In genomic region chr11:67374571-67375276, GRCh38 we compare ENCODE assay signal across 8 cellular contexts. TPM values are rescaled to one million over a fixed set of nuclear protein-coding genes. Genes with fewer than 3 reads are reported as not detected.
DNase-seq lines count a peak whose midpoint lies in the region; ATAC-seq, FAIRE-seq and TF ChIP-seq lines count a peak whose summit lies in the region.

No MANE protein-coding gene starts in this region.

- peaks cover 50% of the 10 kb centered on the region for H3K27me3 Mint-ChIP-seq in activated CD8-positive, alpha-beta T cell treated with anti-CD3 and anti-CD28 coated beads, Interleukin-2, amount 10 ng/mL, durations not matched to agents 7 days and 5 days (ENCODE audit: low read depth)
- H3K27me3 Mint-ChIP-seq in activated CD8-positive, alpha-beta T cell treated with anti-CD3 and anti-CD28 coated beads for 36 hours = peaks cover 27% of the 10 kb centered on the region
- peaks cover 49% of the 10 kb centered on the region for H3K27me3 Mint-ChIP-seq in activated T-helper 2 cell treated with anti-CD3 and anti-CD28 coated beads, Interferon-gamma antibody, Interleukin-2, Interleukin-4, amounts not matched to agents 10 μg/mL and 5 μg/mL and 100 μg/mL, durations not matched to agents 14 hours and 24 hours and 36 hours (ENCODE audit: low read depth)

- H3K36me3 ChIP-seq in tibial artery (no peaks in the 10 kb centered on the region), small intestine (ENCODE audit: control insufficient read depth in 2 of 2, insufficient read depth in 2 of 2, low read length in 2 of 2) (no peaks in the 10 kb centered on the region)

- H3K27ac Mint-ChIP-seq in activated CD8-positive, alpha-beta T cell treated with anti-CD3 and anti-CD28 coated beads, Interleukin-2, amount 10 ng/mL, durations not matched to agents 7 days and 5 days = no peak overlapping the region
- H3K27ac Mint-ChIP-seq in activated CD8-positive, alpha-beta T cell treated with anti-CD3 and anti-CD28 coated beads for 36 hours = no peak overlapping the region
- H3K27ac Mint-ChIP-seq in activated T-helper 2 cell treated with anti-CD3 and anti-CD28 coated beads, Interferon-gamma antibody, Interleukin-2, Interleukin-4, amounts not matched to agents 10 μg/mL and 5 μg/mL and 100 μg/mL, durations not matched to agents 14 hours and 24 hours and 36 hours = no peak overlapping the region

- peaks cover 0 to 7% of the 10 kb centered on the region in 2 donors for H3K27me3 ChIP-seq in tibial artery
- no peaks in the 10 kb centered on the region for H3K27me3 ChIP-seq in small intestine (ENCODE audit: control insufficient read depth in 2 of 2, insufficient read depth in 2 of 2, low read length in 2 of 2)

- H3K4me3 ChIP-seq in tibial artery = peak overlapping the region; percentile 70 to 81
- no peak overlapping the region for H3K4me3 ChIP-seq in small intestine (ENCODE audit: low read depth in 1 of 2, low read length in 2 of 2)

- H3K9me3 ChIP-seq in tibial artery (no peaks in the 10 kb centered on the region), small intestine (ENCODE audit: control insufficient read depth, low read depth) (no peaks in the 10 kb centered on the region)

- DNase-seq in activated CD8-positive, alpha-beta T cell treated with anti-CD3 and anti-CD28 coated beads, Interleukin-2, amount 10 ng/mL, durations not matched to agents 7 days and 5 days = no peak
- DNase-seq in activated CD8-positive, alpha-beta T cell treated with anti-CD3 and anti-CD28 coated beads for 36 hours = no peak
- DNase-seq in activated T-helper 2 cell treated with anti-CD3 and anti-CD28 coated beads, Interferon-gamma antibody, Interleukin-2, Interleukin-4, amounts not matched to agents 10 μg/mL and 5 μg/mL and 100 μg/mL, durations not matched to agents 14 hours and 24 hours and 36 hours (ENCODE audit: low spot score) = no peak
- peak; percentile 94 for DNase-seq in kidney tubule cell (ENCODE audit: low spot score)
- no peak for DNase-seq in tibial artery
- DNase-seq in Kasumi-1 (lab: John Stamatoyannopoulos, UW) = no peak
- no peak for DNase-seq in islet precursor cell
- no peak for DNase-seq in small intestine

- ATAC-seq in activated CD8-positive, alpha-beta T cell treated with anti-CD3 and anti-CD28 coated beads, Interleukin-2, amount 10 ng/mL, durations not matched to agents 7 days and 5 days = no peak
- no peak for ATAC-seq in activated CD8-positive, alpha-beta T cell treated with anti-CD3 and anti-CD28 coated beads for 36 hours

- H3K9me3 Mint-ChIP-seq in activated CD8-positive, alpha-beta T cell treated with anti-CD3 and anti-CD28 coated beads, Interleukin-2, amount 10 ng/mL, durations not matched to agents 7 days and 5 days (ENCODE audit: insufficient read depth) = no peaks in the 10 kb centered on the region
- no peaks in the 10 kb centered on the region for H3K9me3 Mint-ChIP-seq in activated CD8-positive, alpha-beta T cell treated with anti-CD3 and anti-CD28 coated beads for 36 hours
- no peaks in the 10 kb centered on the region for H3K9me3 Mint-ChIP-seq in activated T-helper 2 cell treated with anti-CD3 and anti-CD28 coated beads, Interferon-gamma antibody, Interleukin-2, Interleukin-4, amounts not matched to agents 10 μg/mL and 5 μg/mL and 100 μg/mL, durations not matched to agents 14 hours and 24 hours and 36 hours

- intact Hi-C loops in activated CD8-positive, alpha-beta T cell treated with anti-CD3 and anti-CD28 coated beads for 36 hours (cut with micrococcal nuclease) = no loop called here
- intact Hi-C loops in activated T-helper 2 cell treated with anti-CD3 and anti-CD28 coated beads, Interferon-gamma antibody, Interleukin-2, Interleukin-4, amounts not matched to agents 10 μg/mL and 5 μg/mL and 100 μg/mL, durations not matched to agents 14 hours and 24 hours and 36 hours (cut with micrococcal nuclease) = loop anchor here (1.0 kb wide), 1 partner anchor 21 kb away; the partner anchor contains the start of gene POLD4
- intact Hi-C loops in tibial artery (cut with DNase I; ENCODE audit: low total_unique reads) = loop anchor here (2.0 to 10.0 kb wide), 2 partner anchors 20 to 110 kb away; partner anchors contain the start of gene GRK2

- H3K27ac ChIP-seq in tibial artery (peak overlapping the region; percentile 92 to 93), small intestine (ENCODE audit: low read depth in 1 of 2, low read length in 1 of 2) (peak overlapping the region in 1 of 2 donors; percentile 79)

- H3K4me1 ChIP-seq in tibial artery (peaks cover 6 to 46% (median 38%) of the 10 kb centered on the region in 4 donors), small intestine (ENCODE audit: control insufficient read depth in 2 of 2, insufficient read depth in 1 of 2, low read depth in 1 of 2, low read length in 1 of 2) (peaks cover 3 to 8% of the 10 kb centered on the region in 2 donors)

- POLR2A ChIA-PET in activated CD8-positive, alpha-beta T cell treated with anti-CD3 and anti-CD28 coated beads, Interleukin-2, amount 10 ng/mL, durations not matched to agents 7 days and 5 days (lab: Charles Lee) = interaction anchor here (2.3 to 4.8 kb wide), 2 partner anchors 21 to 22 kb away, joined by 9 to 28 read pairs; partner anchors contain the start of gene POLD4
- POLR2A ChIA-PET in activated CD8-positive, alpha-beta T cell treated with anti-CD3 and anti-CD28 coated beads for 36 hours (lab: Charles Lee) = interaction anchor here (1.4 to 4.6 kb wide), 3 partner anchors 12 to 25 kb away, joined by 3 to 20 read pairs (median 4); partner anchors contain the start of gene POLD4

- peak overlapping the region; percentile 72 for H3K4me3 Mint-ChIP-seq in activated CD8-positive, alpha-beta T cell treated with anti-CD3 and anti-CD28 coated beads, Interleukin-2, amount 10 ng/mL, durations not matched to agents 7 days and 5 days
- no peak overlapping the region for H3K4me3 Mint-ChIP-seq in activated CD8-positive, alpha-beta T cell treated with anti-CD3 and anti-CD28 coated beads for 36 hours
- peak overlapping the region; percentile 89 for H3K4me3 Mint-ChIP-seq in activated T-helper 2 cell treated with anti-CD3 and anti-CD28 coated beads, Interferon-gamma antibody, Interleukin-2, Interleukin-4, amounts not matched to agents 10 μg/mL and 5 μg/mL and 100 μg/mL, durations not matched to agents 14 hours and 24 hours and 36 hours (ENCODE audit: low read depth)

- CTCF ChIA-PET in activated CD8-positive, alpha-beta T cell treated with anti-CD3 and anti-CD28 coated beads, Interleukin-2, amount 10 ng/mL, durations not matched to agents 7 days and 5 days (lab: Charles Lee) = interaction anchor here (0.7 to 31.4 kb wide), 7 partner anchors 8 to 113 kb away, joined by 3 to 998 read pairs (median 5); partner anchors contain the start of gene POLD4
- CTCF ChIA-PET in activated CD8-positive, alpha-beta T cell treated with anti-CD3 and anti-CD28 coated beads for 36 hours (lab: Charles Lee) = interaction anchor here (1.0 to 30.8 kb wide), 8 partner anchors 7 to 97 kb away, joined by 3 to 883 read pairs (median 17); partner anchors contain the start of gene POLD4

- TF ChIP-seq CTCF in activated CD8-positive, alpha-beta T cell treated with anti-CD3 and anti-CD28 coated beads for 36 hours (IDR thresholded peaks at IDR 0.05) = no peak
- no peak for TF ChIP-seq CTCF in tibial artery (IDR thresholded peaks at IDR 0.05)

- FAIRE-seq in small intestine (lab: Jason Lieb, UNC) = no peak

- 21 to 30% (median 22%) methylated on average over 9 of the region's 9 CpGs for WGBS in small intestine, 3 donors

- H3K4me1 Mint-ChIP-seq in activated CD8-positive, alpha-beta T cell treated with anti-CD3 and anti-CD28 coated beads, Interleukin-2, amount 10 ng/mL, durations not matched to agents 7 days and 5 days (ENCODE audit: low read depth) = peaks cover 45% of the 10 kb centered on the region
- H3K4me1 Mint-ChIP-seq in activated CD8-positive, alpha-beta T cell treated with anti-CD3 and anti-CD28 coated beads for 36 hours (ENCODE audit: low read depth) = peaks cover 36% of the 10 kb centered on the region
- peaks cover 26% of the 10 kb centered on the region for H3K4me1 Mint-ChIP-seq in activated T-helper 2 cell treated with anti-CD3 and anti-CD28 coated beads, Interferon-gamma antibody, Interleukin-2, Interleukin-4, amounts not matched to agents 10 μg/mL and 5 μg/mL and 100 μg/mL, durations not matched to agents 14 hours and 24 hours and 36 hours (ENCODE audit: low read depth)

- H3K36me3 Mint-ChIP-seq in activated CD8-positive, alpha-beta T cell treated with anti-CD3 and anti-CD28 coated beads, Interleukin-2, amount 10 ng/mL, durations not matched to agents 7 days and 5 days (ENCODE audit: low read depth) = no peaks in the 10 kb centered on the region
- no peaks in the 10 kb centered on the region for H3K36me3 Mint-ChIP-seq in activated CD8-positive, alpha-beta T cell treated with anti-CD3 and anti-CD28 coated beads for 36 hours (ENCODE audit: low read depth)
- peaks cover 4% of the 10 kb centered on the region for H3K36me3 Mint-ChIP-seq in activated T-helper 2 cell treated with anti-CD3 and anti-CD28 coated beads, Interferon-gamma antibody, Interleukin-2, Interleukin-4, amounts not matched to agents 10 μg/mL and 5 μg/mL and 100 μg/mL, durations not matched to agents 14 hours and 24 hours and 36 hours (ENCODE audit: low read depth)

RNA-seq across cellular contexts. Expression of gene CLCF1, which starts 1.3 kb away (rescaled TPM):
- total RNA-seq in activated CD8-positive, alpha-beta T cell treated with anti-CD3 and anti-CD28 coated beads, Interleukin-2, amount 10 ng/mL, durations not matched to agents 7 days and 5 days = under 1 TPM; 0.29 to 0.50 TPM
- under 1 TPM; 0.79 to 0.81 TPM for total RNA-seq in activated CD8-positive, alpha-beta T cell treated with anti-CD3 and anti-CD28 coated beads for 36 hours
- 2.9 and 3.0 TPM in 2 replicates for total RNA-seq in activated T-helper 2 cell treated with anti-CD3 and anti-CD28 coated beads, Interferon-gamma antibody, Interleukin-2, Interleukin-4, amounts not matched to agents 10 μg/mL and 5 μg/mL and 100 μg/mL, durations not matched to agents 14 hours and 24 hours and 36 hours
- polyA plus RNA-seq in small intestine = 1 to 10 TPM in 2 of 3 donors, not detected in 1; 1.4 to 3.0 TPM

RNA-seq across cellular contexts. Expression of gene RAD9A, which starts 17.1 kb away (rescaled TPM):
- 10 to 100 TPM; 59.5 to 60.4 TPM for total RNA-seq in activated CD8-positive, alpha-beta T cell treated with anti-CD3 and anti-CD28 coated beads, Interleukin-2, amount 10 ng/mL, durations not matched to agents 7 days and 5 days
- total RNA-seq in activated CD8-positive, alpha-beta T cell treated with anti-CD3 and anti-CD28 coated beads for 36 hours = 10 to 100 TPM; 29.7 to 30.6 TPM
- 32.1 and 34.1 TPM in 2 replicates for total RNA-seq in activated T-helper 2 cell treated with anti-CD3 and anti-CD28 coated beads, Interferon-gamma antibody, Interleukin-2, Interleukin-4, amounts not matched to agents 10 μg/mL and 5 μg/mL and 100 μg/mL, durations not matched to agents 14 hours and 24 hours and 36 hours
- 10 to 100 TPM; 19.5 to 88.3 (median 58.6) TPM for polyA plus RNA-seq in small intestine

RNA-seq across cellular contexts. Expression of gene POLD4, which starts 21.4 kb away (rescaled TPM):
- 10 to 100 TPM; 53.2 to 56.7 TPM for total RNA-seq in activated CD8-positive, alpha-beta T cell treated with anti-CD3 and anti-CD28 coated beads, Interleukin-2, amount 10 ng/mL, durations not matched to agents 7 days and 5 days
- total RNA-seq in activated CD8-positive, alpha-beta T cell treated with anti-CD3 and anti-CD28 coated beads for 36 hours = 10 to 100 TPM; 34.1 to 36.1 TPM
- 41.1 and 50.1 TPM in 2 replicates for total RNA-seq in activated T-helper 2 cell treated with anti-CD3 and anti-CD28 coated beads, Interferon-gamma antibody, Interleukin-2, Interleukin-4, amounts not matched to agents 10 μg/mL and 5 μg/mL and 100 μg/mL, durations not matched to agents 14 hours and 24 hours and 36 hours
- polyA plus RNA-seq in small intestine = 100 to 1,000 TPM; 153 to 492 (median 467) TPM

RNA-seq across cellular contexts. Expression of gene PPP1CA, which starts 26.9 kb away (rescaled TPM):
- 100 to 1,000 TPM; 429 to 434 TPM for total RNA-seq in activated CD8-positive, alpha-beta T cell treated with anti-CD3 and anti-CD28 coated beads, Interleukin-2, amount 10 ng/mL, durations not matched to agents 7 days and 5 days
- total RNA-seq in activated CD8-positive, alpha-beta T cell treated with anti-CD3 and anti-CD28 coated beads for 36 hours = 100 to 1,000 TPM; 249 to 258 TPM
- total RNA-seq in activated T-helper 2 cell treated with anti-CD3 and anti-CD28 coated beads, Interferon-gamma antibody, Interleukin-2, Interleukin-4, amounts not matched to agents 10 μg/mL and 5 μg/mL and 100 μg/mL, durations not matched to agents 14 hours and 24 hours and 36 hours = 250 and 262 TPM in 2 replicates
- 100 to 1,000 TPM; 165 to 211 (median 210) TPM for polyA plus RNA-seq in small intestine

RNA-seq across cellular contexts. Expression of gene TBC1D10C, which starts 29.2 kb away (rescaled TPM):
- total RNA-seq in activated CD8-positive, alpha-beta T cell treated with anti-CD3 and anti-CD28 coated beads, Interleukin-2, amount 10 ng/mL, durations not matched to agents 7 days and 5 days = 100 to 1,000 TPM; 345 to 352 TPM
- total RNA-seq in activated CD8-positive, alpha-beta T cell treated with anti-CD3 and anti-CD28 coated beads for 36 hours = 100 to 1,000 TPM; 138 to 144 TPM
- 112 and 118 TPM in 2 replicates for total RNA-seq in activated T-helper 2 cell treated with anti-CD3 and anti-CD28 coated beads, Interferon-gamma antibody, Interleukin-2, Interleukin-4, amounts not matched to agents 10 μg/mL and 5 μg/mL and 100 μg/mL, durations not matched to agents 14 hours and 24 hours and 36 hours
- polyA plus RNA-seq in small intestine = 10 to 100 TPM in 1 of 3 donors, 1 to 10 TPM in 2; 2.5 to 18.1 (median 4.4) TPM

Comparison
In these comparisons a context has a peak if more than half of its experiments do, and no peak if none do; other contexts are left out.
1. H3K4me3 ChIP-seq: peak in tibial artery (2 of 2); none in small intestine (0 of 2).